ENCODE assay signal across 23 cellular contexts in the genomic region with DNA sequence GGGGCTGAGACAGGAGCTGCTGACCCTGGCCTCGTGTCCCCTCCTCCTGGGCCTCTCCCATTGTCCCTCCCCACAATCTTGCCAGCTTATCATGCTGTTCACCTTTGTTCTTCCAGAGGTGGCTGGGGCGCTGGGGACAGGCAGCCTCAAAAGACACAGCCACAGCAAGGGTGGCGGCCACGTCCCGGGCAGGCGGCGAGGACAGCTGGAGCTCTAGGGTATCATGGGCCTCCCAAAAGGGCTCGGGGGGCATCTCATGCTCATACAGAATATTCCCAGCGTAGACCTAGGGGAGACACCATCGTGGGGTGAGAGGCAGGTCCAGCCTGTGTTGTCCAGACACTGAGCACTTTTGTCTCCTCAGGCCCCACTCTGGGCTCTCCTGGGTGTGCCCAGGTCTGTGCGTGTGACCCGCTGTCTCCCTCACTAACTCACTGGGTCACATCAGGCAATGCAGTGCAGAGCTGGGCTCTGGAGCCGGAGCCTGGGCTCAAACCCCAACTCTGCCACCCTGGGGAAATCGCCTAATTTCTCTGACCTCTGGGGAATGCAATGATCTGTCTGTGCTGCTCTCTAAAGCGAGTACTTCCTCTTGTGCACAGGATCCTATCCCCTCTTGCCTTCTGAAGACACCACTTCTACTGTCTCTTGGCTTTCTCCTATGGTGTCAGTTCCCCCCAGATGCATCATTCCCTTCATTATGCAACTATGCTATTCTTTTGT. TPM values are rescaled to one million over a fixed set of nuclear protein-coding genes. Genes with fewer than 3 reads are reported as not detected.
"Had no signal": no experiment of that assay in that cellular context is flagged by ENCODE, and none has a peak within 500 bp of the region (broad histone marks: within the 10 kb centered on the region; RNA-seq: fewer than 3 reads in every experiment).

No MANE protein-coding gene starts in this region.

- H3K27ac Mint-ChIP-seq: activated CD4-positive, alpha-beta memory T cell treated with anti-CD3 and anti-CD28 coated beads, Interleukin-2, amount 10 ng/mL, durations not matched to agents 7 days and 5 days; activated CD8-positive, alpha-beta memory T cell treated with anti-CD3 and anti-CD28 coated beads, Interleukin-2, amount 10 ng/mL, durations not matched to agents 7 days and 5 days; activated naive CD8-positive, alpha-beta T cell treated with anti-CD3 and anti-CD28 coated beads for 36 hours; endodermal cell had no signal

- H3K4me3 ChIP-seq: cardiac muscle cell, dorsolateral prefrontal cortex, skin epidermis had no signal

- H3K27ac ChIP-seq: cardiac muscle cell, dorsolateral prefrontal cortex, epithelial cell of prostate, skin epidermis had no signal

- DNase-seq: activated CD4-positive, alpha-beta memory T cell treated with anti-CD3 and anti-CD28 coated beads, Interleukin-2, amount 10 ng/mL, durations not matched to agents 7 days and 5 days; activated CD4-positive, alpha-beta T cell treated with anti-CD3 and anti-CD28 coated beads for 4 hours; activated CD8-positive, alpha-beta memory T cell treated with anti-CD3 and anti-CD28 coated beads, Interleukin-2, amount 10 ng/mL, durations not matched to agents 7 days and 5 days; activated naive CD4-positive, alpha-beta T cell; activated naive CD8-positive, alpha-beta T cell treated with anti-CD3 and anti-CD28 coated beads for 36 hours; amniotic stem cell; dorsolateral prefrontal cortex; endodermal cell; foreskin fibroblast; hippocampal formation; left colon; naive thymus-derived CD8-positive, alpha-beta T cell; posterior cingulate gyrus; stimulated activated CD4-positive, alpha-beta T cell treated with anti-CD3 and anti-CD28 coated beads, Interleukin-15, amount 100 ng/mL, for 24 hours; stimulated activated CD4-positive, alpha-beta T cell treated with anti-CD3 and anti-CD28 coated beads, Interleukin-2, amount 100 ng/mL, for 48 hours had no signal

- H3K27me3 ChIP-seq: cardiac muscle cell, dorsolateral prefrontal cortex had no signal

- H3K9me3 Mint-ChIP-seq: activated CD4-positive, alpha-beta memory T cell treated with anti-CD3 and anti-CD28 coated beads, Interleukin-2, amount 10 ng/mL, durations not matched to agents 7 days and 5 days; activated naive CD8-positive, alpha-beta T cell treated with anti-CD3 and anti-CD28 coated beads for 36 hours; endodermal cell; naive thymus-derived CD8-positive, alpha-beta T cell; stimulated activated memory B cell treated with anti-CD40 and anti-IgM and Interleukin-4, amounts not matched to agents 10 μg/mL and 1 μg/mL and 100 μg/mL, for 72 hours; WTC11 had no signal

- H3K36me3 ChIP-seq: cardiac muscle cell had no signal

- FAIRE-seq: colon, islet of Langerhans had no signal

- H3K36me3 Mint-ChIP-seq: activated CD8-positive, alpha-beta memory T cell treated with anti-CD3 and anti-CD28 coated beads, Interleukin-2, amount 10 ng/mL, durations not matched to agents 7 days and 5 days; activated naive CD8-positive, alpha-beta T cell treated with anti-CD3 and anti-CD28 coated beads for 36 hours; naive thymus-derived CD8-positive, alpha-beta T cell; stimulated activated memory B cell treated with anti-CD40 and anti-IgM and Interleukin-4, amounts not matched to agents 10 μg/mL and 1 μg/mL and 100 μg/mL, for 72 hours; WTC11 had no signal

- H3K27me3 Mint-ChIP-seq: activated CD8-positive, alpha-beta memory T cell treated with anti-CD3 and anti-CD28 coated beads, Interleukin-2, amount 10 ng/mL, durations not matched to agents 7 days and 5 days; activated naive CD8-positive, alpha-beta T cell treated with anti-CD3 and anti-CD28 coated beads for 36 hours; naive thymus-derived CD8-positive, alpha-beta T cell had no signal

- H3K4me3 Mint-ChIP-seq: activated CD4-positive, alpha-beta memory T cell treated with anti-CD3 and anti-CD28 coated beads, Interleukin-2, amount 10 ng/mL, durations not matched to agents 7 days and 5 days; activated CD8-positive, alpha-beta memory T cell treated with anti-CD3 and anti-CD28 coated beads, Interleukin-2, amount 10 ng/mL, durations not matched to agents 7 days and 5 days; activated naive CD8-positive, alpha-beta T cell treated with anti-CD3 and anti-CD28 coated beads for 36 hours; endodermal cell; naive thymus-derived CD8-positive, alpha-beta T cell; stimulated activated memory B cell treated with anti-CD40 and anti-IgM and Interleukin-4, amounts not matched to agents 10 μg/mL and 1 μg/mL and 100 μg/mL, for 72 hours; WTC11 had no signal

- ATAC-seq: activated CD8-positive, alpha-beta memory T cell treated with anti-CD3 and anti-CD28 coated beads, Interleukin-2, amount 10 ng/mL, durations not matched to agents 7 days and 5 days; left colon; naive thymus-derived CD8-positive, alpha-beta T cell; right cardiac atrium; stimulated activated memory B cell treated with anti-CD40 and anti-IgM and Interleukin-4, amounts not matched to agents 10 μg/mL and 1 μg/mL and 100 μg/mL, for 72 hours; WTC11 had no signal

- H3K4me1 Mint-ChIP-seq: activated CD8-positive, alpha-beta memory T cell treated with anti-CD3 and anti-CD28 coated beads, Interleukin-2, amount 10 ng/mL, durations not matched to agents 7 days and 5 days; activated naive CD8-positive, alpha-beta T cell treated with anti-CD3 and anti-CD28 coated beads for 36 hours; naive thymus-derived CD8-positive, alpha-beta T cell had no signal

RNA-seq across cellular contexts. Expression of a gene that starts 34.9 kb away (rescaled TPM):
- total RNA-seq: activated CD4-positive, alpha-beta memory T cell treated with anti-CD3 and anti-CD28 coated beads, Interleukin-2, amount 10 ng/mL, durations not matched to agents 7 days and 5 days; activated naive CD8-positive, alpha-beta T cell treated with anti-CD3 and anti-CD28 coated beads for 36 hours; naive thymus-derived CD8-positive, alpha-beta T cell had no signal
- polyA plus RNA-seq: naive thymus-derived CD8-positive, alpha-beta T cell had no signal
